ENCODE assay signal across 20 cellular contexts in genomic region chr13:33321686-33322473, GRCh38. TPM values are rescaled to one million over a fixed set of nuclear protein-coding genes. Genes with fewer than 3 reads are reported as not detected.
DNase-seq lines count a peak whose midpoint lies in the region; ATAC-seq and TF ChIP-seq lines count a peak whose summit lies in the region.
"Had no signal": no experiment of that assay in that cellular context is flagged by ENCODE, and none has a peak within 500 bp of the region (broad histone marks: within the 10 kb centered on the region; RNA-seq: fewer than 3 reads in every experiment).

No MANE protein-coding gene starts in this region.

- H3K9ac ChIP-seq in parathyroid adenoma: no peak overlapping the region
- H3K9ac ChIP-seq: KMS-11 had no signal

- H3K4me3 ChIP-seq in heart left ventricle: peak overlapping the region in 8 of 12 donors; percentile 0 to 40 (median 20)
- H3K4me3 ChIP-seq in fibroblast of villous mesenchyme (ENCODE audit: low read depth, low read length): peak overlapping the region; percentile 49
- H3K4me3 ChIP-seq in parathyroid adenoma (ENCODE audit: low read depth, low read length): no peak overlapping the region
- H3K4me3 ChIP-seq in vagina: peak overlapping the region in 1 of 2 donors; percentile 17
- H3K4me3 ChIP-seq: A549 had no signal

- intact Hi-C loops in heart left ventricle (cut with DNase I): no loop called here
- intact Hi-C loops in Right ventricle myocardium inferior (cut with DNase I): no loop called here
- intact Hi-C loops in vagina (cut with DNase I): no loop called here

- 66 to 77% (median 71%) methylated on average over 11 of the region's 11 CpGs for WGBS in heart left ventricle, 4 donors

- peak overlapping the region in 9 of 12 donors; percentile 6 to 68 (median 42) for H3K27ac ChIP-seq in heart left ventricle
- H3K27ac ChIP-seq in parathyroid adenoma: no peak overlapping the region
- H3K27ac ChIP-seq in vagina: peak overlapping the region; percentile 45
- H3K27ac ChIP-seq: A549, KMS-11 had no signal

- H3K27me3 ChIP-seq in heart left ventricle (no peaks in the 10 kb centered on the region), parathyroid adenoma (ENCODE audit: control insufficient read depth, insufficient read depth, low read length) (no peaks in the 10 kb centered on the region), vagina (no peaks in the 10 kb centered on the region)

- peaks cover 0 to 14% (median 0%) of the 10 kb centered on the region in 12 donors for H3K9me3 ChIP-seq in heart left ventricle
- H3K9me3 ChIP-seq in parathyroid adenoma (ENCODE audit: control insufficient read depth, low read length): no peaks in the 10 kb centered on the region
- no peaks in the 10 kb centered on the region for H3K9me3 ChIP-seq in vagina
- H3K9me3 ChIP-seq: A549 had no signal

- ATAC-seq in heart left ventricle: peak in 2 of 4 donors; percentile 19 to 46
- no peak for ATAC-seq in Right ventricle myocardium inferior
- no peak for ATAC-seq in GM19351 (IDR thresholded peaks at IDR 0.05; ENCODE audit: unreplicated experiment)
- ATAC-seq: A549; activated T-cell treated with anti-CD3 and anti-CD28 coated beads, Interleukin-2, amount 50 U/mL, for 4 hours; esophagus mucosa; stimulated activated memory B cell treated with anti-CD40 and anti-IgM and Interleukin-4, amounts not matched to agents 10 μg/mL and 1 μg/mL and 100 μg/mL, for 72 hours; T-helper 17 cell had no signal

- no peaks in the 10 kb centered on the region for H3K36me3 ChIP-seq in heart left ventricle
- no peaks in the 10 kb centered on the region for H3K36me3 ChIP-seq in parathyroid adenoma (ENCODE audit: control insufficient read depth, insufficient read depth, low read length)
- H3K36me3 ChIP-seq in vagina: no peaks in the 10 kb centered on the region

- H3K4me1 ChIP-seq in heart left ventricle: peaks cover 0 to 22% (median 0%) of the 10 kb centered on the region in 12 donors
- peaks cover 2% of the 10 kb centered on the region for H3K4me1 ChIP-seq in parathyroid adenoma
- H3K4me1 ChIP-seq in vagina: no peaks in the 10 kb centered on the region
- H3K4me1 ChIP-seq: A549 had no signal

- DNase-seq in heart left ventricle: no peak
- no peak for DNase-seq in Right ventricle myocardium inferior (ENCODE audit: missing footprints)
- peak; percentile 76 for DNase-seq in fibroblast of villous mesenchyme (ENCODE audit: low read depth)
- DNase-seq in vagina (ENCODE audit: extremely low spot score in 2 of 2): no peak
- DNase-seq in globus pallidus (ENCODE audit: low spot score): no peak
- DNase-seq in SHP77 treated with DMSO at 0.1 percent for 48 hours (lab: John Stamatoyannopoulos, UW): no peak
- DNase-seq: activated CD4-positive, alpha-beta T cell treated with anti-CD3 and anti-CD28 coated beads for 48 hours; activated naive CD8-positive, alpha-beta T cell treated with anti-CD3 and anti-CD28 coated beads, Interleukin-2, amount 10 ng/mL, durations not matched to agents 7 days and 5 days; activated T-cell treated with anti-CD3 and anti-CD28 coated beads, Interleukin-2, amount 50 U/mL, for 4 hours; COR-L47; islet precursor cell; NCI-H524; retina; T-helper 17 cell had no signal

- no peaks in the 10 kb centered on the region for H3K79me2 ChIP-seq in parathyroid adenoma

- H3K4me2 ChIP-seq in parathyroid adenoma (ENCODE audit: low read length): peak overlapping the region; percentile 50
- H3K4me2 ChIP-seq: A549, KMS-11 had no signal

- H2AFZ ChIP-seq in parathyroid adenoma: peak overlapping the region; percentile 35

- TF ChIP-seq CTCF in heart left ventricle (IDR thresholded peaks at IDR 0.05) (no peak), fibroblast of villous mesenchyme (IDR thresholded peaks at IDR 0.05; ENCODE audit: insufficient read depth, low read depth, low read length) (no peak), parathyroid adenoma (IDR thresholded peaks at IDR 0.05) (no peak), vagina (IDR thresholded peaks at IDR 0.05) (no peak)

- TF ChIP-seq POLR2A in heart left ventricle (IDR thresholded peaks at IDR 0.05) (no peak), vagina (IDR thresholded peaks at IDR 0.05) (no peak)

RNA-seq across cellular contexts. Expression of gene STARD13, which starts 36.3 kb away (rescaled TPM):
- total RNA-seq in heart left ventricle: 10 to 100 TPM; 18.6 to 39.2 (median 31.6) TPM
- polyA plus RNA-seq in heart left ventricle: 10 to 100 TPM in 1 of 2 donors, 1 to 10 TPM in 1; 9.3 to 15.1 TPM
- total RNA-seq in Right ventricle myocardium inferior: 36.4 TPM
- 48.0 and 52.2 TPM in 2 replicates for total RNA-seq in fibroblast of villous mesenchyme
- 33.1 TPM for total RNA-seq in vagina
- total RNA-seq: T-helper 17 cell had no signal
